Comparison of ENCODE assay signal across 30 cellular contexts in the genomic region with DNA sequence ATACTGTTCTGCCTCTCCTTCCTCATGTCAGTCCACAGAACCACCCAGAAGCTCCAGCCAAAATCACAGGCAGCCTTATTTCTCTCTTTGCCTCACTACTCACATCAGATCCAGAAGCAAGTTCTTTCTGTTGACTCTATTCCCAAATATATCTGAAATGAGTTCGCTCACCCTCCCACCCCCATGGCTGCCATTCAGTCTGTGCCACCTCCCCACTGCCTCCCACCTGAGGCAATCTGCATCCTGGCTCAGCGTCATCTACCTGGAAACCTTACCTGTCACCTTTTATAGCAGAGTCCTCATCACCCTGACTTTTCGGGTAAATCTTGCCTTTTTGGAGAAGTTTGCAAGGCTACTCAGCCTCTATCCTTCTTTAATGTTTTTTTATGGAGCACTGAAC.
"Had no signal": no experiment of that assay in that cellular context is flagged by ENCODE, and none has a peak within 500 bp of the region (broad histone marks: within the 10 kb centered on the region; RNA-seq: fewer than 3 reads in every experiment).

No MANE protein-coding gene starts in this region.

- H3K36me3 Mint-ChIP-seq: activated CD4-positive, alpha-beta memory T cell treated with anti-CD3 and anti-CD28 coated beads for 36 hours; activated naive CD4-positive, alpha-beta T cell treated with anti-CD3 and anti-CD28 coated beads, Interleukin-2, amount 50 U/mL, for 24 hours; activated naive CD8-positive, alpha-beta T cell; brain had no signal

- H3K27ac Mint-ChIP-seq: activated B cell treated with CpG ODN at 0.5 μM for 24 hours; activated CD4-positive, alpha-beta memory T cell treated with anti-CD3 and anti-CD28 coated beads for 36 hours; activated CD4-positive, alpha-beta T cell treated with anti-CD3 and anti-CD28 coated beads, Interleukin-2, amount 10 ng/mL, durations not matched to agents 24 days and 14 days; activated CD8-positive, alpha-beta T cell treated with anti-CD3 and anti-CD28 coated beads for 36 hours; activated naive CD4-positive, alpha-beta T cell treated with anti-CD3 and anti-CD28 coated beads for 36 hours; activated naive CD4-positive, alpha-beta T cell treated with anti-CD3 and anti-CD28 coated beads, Interleukin-2, amount 50 U/mL, for 24 hours; activated naive CD8-positive, alpha-beta T cell; activated T-cell treated with anti-CD3 and anti-CD28 coated beads, Interleukin-2, amount 50 U/mL, for 72 hours; activated T-helper 1 cell treated with anti-CD3 and anti-CD28 coated beads, Interleukin-12 subunit alpha, Interleukin-12 subunit beta, Interleukin-2, Interleukin-4 antibody, amounts not matched to agents 30 ng/mL and 10 ng/mL and 1 ng/mL, durations not matched to agents 14 hours and 24 hours and 36 hours; activated T-helper 17 cell treated with anti-CD3 and anti-CD28 coated beads, Interleukin-2, amount 50 U/mL, for 72 hours; brain; T-helper 1 cell treated with Interleukin-12 subunit alpha and Interleukin-12 subunit beta and Interleukin-4 antibody, amounts not matched to agents 30 μg/mL and 1 μg/mL, for 36 hours; T-helper 2 cell treated with Interferon-gamma antibody and Interleukin-4, amounts not matched to agents 5 μg/mL and 100 μg/mL, for 36 hours had no signal

- H3K27me3 Mint-ChIP-seq: activated B cell treated with CpG ODN at 0.5 μM for 24 hours; activated CD4-positive, alpha-beta memory T cell treated with anti-CD3 and anti-CD28 coated beads for 36 hours; activated CD8-positive, alpha-beta T cell treated with anti-CD3 and anti-CD28 coated beads for 36 hours; activated naive CD4-positive, alpha-beta T cell treated with anti-CD3 and anti-CD28 coated beads, Interleukin-2, amount 50 U/mL, for 24 hours; activated naive CD8-positive, alpha-beta T cell; activated T-helper 17 cell treated with anti-CD3 and anti-CD28 coated beads, Interleukin-2, amount 50 U/mL, for 72 hours; brain had no signal

- H3K4me1 Mint-ChIP-seq: activated B cell treated with CpG ODN at 0.5 μM for 24 hours; activated CD4-positive, alpha-beta T cell treated with anti-CD3 and anti-CD28 coated beads, Interleukin-2, amount 10 ng/mL, durations not matched to agents 24 days and 14 days; activated T-helper 17 cell treated with anti-CD3 and anti-CD28 coated beads, Interleukin-2, amount 50 U/mL, for 72 hours had no signal

- DNase-seq: activated B cell treated with CpG ODN at 0.5 μM for 24 hours; activated CD4-positive, alpha-beta memory T cell treated with anti-CD3 and anti-CD28 coated beads for 36 hours; activated CD4-positive, alpha-beta T cell treated with anti-CD3 and anti-CD28 coated beads for 4 hours; activated CD4-positive, alpha-beta T cell treated with anti-CD3 and anti-CD28 coated beads, Interleukin-2, amount 10 ng/mL, durations not matched to agents 24 days and 14 days; activated CD4-positive, alpha-beta T cell treated with anti-CD3 and anti-CD28 coated beads, Interleukin-2, amount 50 U/mL, for 1 hour; activated CD4-positive, alpha-beta T cell treated with anti-CD3 and anti-CD28 coated beads, Interleukin-2, amount 50 U/mL, for 4 hours; activated CD4-positive, CD25-positive, alpha-beta regulatory T cell treated with anti-CD3 and anti-CD28 coated beads, Interleukin-2, amount 50 U/mL, for 72 hours; activated CD8-positive, alpha-beta memory T cell treated with anti-CD3 and anti-CD28 coated beads, Interleukin-2, amount 50 U/mL, for 4 hours; activated CD8-positive, alpha-beta T cell treated with anti-CD3 and anti-CD28 coated beads for 36 hours; activated effector memory CD4-positive, alpha-beta T cell treated with anti-CD3 and anti-CD28 coated beads, Interleukin-2, amount 50 U/mL, for 16 hours; activated gamma-delta T cell treated with Interleukin-2 at 50 U/mL for 16 hours; activated naive CD4-positive, alpha-beta T cell; activated naive CD4-positive, alpha-beta T cell treated with anti-CD3 and anti-CD28 coated beads for 36 hours; activated T-cell treated with anti-CD3 and anti-CD28 coated beads for 4 hours; activated T-cell treated with anti-CD3 and anti-CD28 coated beads, Interleukin-2, amount 50 U/mL, for 1 hour; activated T-cell treated with anti-CD3 and anti-CD28 coated beads, Interleukin-2, amount 50 U/mL, for 4 hours; activated T-cell treated with anti-CD3 and anti-CD28 coated beads, Interleukin-2, amount 50 U/mL, for 72 hours; amygdala; central memory CD4-positive, alpha-beta T cell; SW 1271; T-helper 1 cell; T-helper 2 cell; T-helper 9 cell had no signal

- ATAC-seq: activated CD8-positive, alpha-beta T cell treated with anti-CD3 and anti-CD28 coated beads for 36 hours; activated T-cell treated with anti-CD3 and anti-CD28 coated beads, Interleukin-2, amount 50 U/mL, for 4 hours; activated T-cell treated with anti-CD3 and anti-CD28 coated beads, Interleukin-2, amount 50 U/mL, for 72 hours; activated T-helper 17 cell treated with anti-CD3 and anti-CD28 coated beads, Interleukin-2, amount 50 U/mL, for 72 hours had no signal

- H3K9me3 Mint-ChIP-seq: activated CD4-positive, alpha-beta memory T cell treated with anti-CD3 and anti-CD28 coated beads for 36 hours; activated CD4-positive, alpha-beta T cell treated with anti-CD3 and anti-CD28 coated beads, Interleukin-2, amount 10 ng/mL, durations not matched to agents 24 days and 14 days; activated CD8-positive, alpha-beta T cell treated with anti-CD3 and anti-CD28 coated beads for 36 hours; activated naive CD4-positive, alpha-beta T cell treated with anti-CD3 and anti-CD28 coated beads, Interleukin-2, amount 50 U/mL, for 24 hours; activated T-cell treated with anti-CD3 and anti-CD28 coated beads, Interleukin-2, amount 50 U/mL, for 4 hours; activated T-helper 1 cell treated with anti-CD3 and anti-CD28 coated beads, Interleukin-12 subunit alpha, Interleukin-12 subunit beta, Interleukin-2, Interleukin-4 antibody, amounts not matched to agents 30 ng/mL and 10 ng/mL and 1 ng/mL, durations not matched to agents 14 hours and 24 hours and 36 hours; activated T-helper 17 cell treated with anti-CD3 and anti-CD28 coated beads, Interleukin-2, amount 50 U/mL, for 72 hours; brain; T-helper 1 cell treated with Interleukin-12 subunit alpha and Interleukin-12 subunit beta and Interleukin-4 antibody, amounts not matched to agents 30 μg/mL and 1 μg/mL, for 36 hours; T-helper 2 cell treated with Interferon-gamma antibody and Interleukin-4, amounts not matched to agents 5 μg/mL and 100 μg/mL, for 36 hours had no signal

- H3K4me3 Mint-ChIP-seq: activated B cell treated with CpG ODN at 0.5 μM for 24 hours; activated CD4-positive, alpha-beta memory T cell treated with anti-CD3 and anti-CD28 coated beads for 36 hours; activated CD4-positive, alpha-beta T cell treated with anti-CD3 and anti-CD28 coated beads, Interleukin-2, amount 10 ng/mL, durations not matched to agents 24 days and 14 days; activated CD8-positive, alpha-beta T cell treated with anti-CD3 and anti-CD28 coated beads for 36 hours; activated naive CD4-positive, alpha-beta T cell treated with anti-CD3 and anti-CD28 coated beads for 36 hours; activated naive CD4-positive, alpha-beta T cell treated with anti-CD3 and anti-CD28 coated beads, Interleukin-2, amount 50 U/mL, for 24 hours; activated naive CD8-positive, alpha-beta T cell; activated T-cell treated with anti-CD3 and anti-CD28 coated beads, Interleukin-2, amount 50 U/mL, for 4 hours; activated T-cell treated with anti-CD3 and anti-CD28 coated beads, Interleukin-2, amount 50 U/mL, for 72 hours; activated T-helper 1 cell treated with anti-CD3 and anti-CD28 coated beads, Interleukin-12 subunit alpha, Interleukin-12 subunit beta, Interleukin-2, Interleukin-4 antibody, amounts not matched to agents 30 ng/mL and 10 ng/mL and 1 ng/mL, durations not matched to agents 14 hours and 24 hours and 36 hours; activated T-helper 17 cell treated with anti-CD3 and anti-CD28 coated beads, Interleukin-2, amount 50 U/mL, for 72 hours; brain; T-helper 1 cell treated with Interleukin-12 subunit alpha and Interleukin-12 subunit beta and Interleukin-4 antibody, amounts not matched to agents 30 μg/mL and 1 μg/mL, for 36 hours; T-helper 2 cell treated with Interferon-gamma antibody and Interleukin-4, amounts not matched to agents 5 μg/mL and 100 μg/mL, for 36 hours had no signal
